ENCODE assay signal across 8 cellular contexts in genomic region chr19:3556978-3557460, GRCh38. TPM values are rescaled to one million over a fixed set of nuclear protein-coding genes. Genes with fewer than 3 reads are reported as not detected.
DNase-seq lines count a peak whose midpoint lies in the region; ATAC-seq and TF ChIP-seq lines count a peak whose summit lies in the region.

No MANE protein-coding gene starts in this region.

- H3K4me2 ChIP-seq in hepatocyte (peak overlapping the region; percentile 97), smooth muscle cell (peak overlapping the region; percentile 92)

- DNase-seq in Peyer's patch: peak; percentile 52 to 75 (median 74)
- peak in 3 of 4 experiments; percentile 29 to 51 (median 35) for DNase-seq in activated naive CD4-positive, alpha-beta T cell (lab: John Stamatoyannopoulos, UW)
- DNase-seq in hepatocyte (ENCODE audit: low spot score): peak; percentile 80
- DNase-seq in smooth muscle cell (lab: John Stamatoyannopoulos, UW; ENCODE audit: unreplicated experiment): peak; percentile 9
- DNase-seq in GOT3 (lab: John Stamatoyannopoulos, UW): no peak
- no peak for DNase-seq in pons (ENCODE audit: low spot score)

- H3K4me1 ChIP-seq in Peyer's patch (peaks cover 4 to 50% (median 25%) of the 10 kb centered on the region in 4 donors), hepatocyte (ENCODE audit: insufficient read depth) (peaks cover 19% of the 10 kb centered on the region), smooth muscle cell (ENCODE audit: low read depth) (no peaks in the 10 kb centered on the region)

- H4K20me1 ChIP-seq in hepatocyte (ENCODE audit: insufficient read depth, poor library complexity, severe bottlenecking) (peaks cover 5% of the 10 kb centered on the region), smooth muscle cell (ENCODE audit: low read depth) (peaks cover 28% of the 10 kb centered on the region)

- 2% methylated on average over 30 of the region's 60 CpGs for WGBS in hepatocyte (ENCODE audit: low lambda C conversion rate, missing lambda C conversion rate)
- WGBS in smooth muscle cell (ENCODE audit: low lambda C conversion rate): 0% methylated on average over 31 of the region's 60 CpGs

- no peaks in the 10 kb centered on the region for H3F3A ChIP-seq in smooth muscle cell (ENCODE audit: low read depth)

- H3K27ac ChIP-seq in Peyer's patch (peak overlapping the region; percentile 79 to 90 (median 85)), hepatocyte (no peak overlapping the region), smooth muscle cell (ENCODE audit: low read depth) (no peak overlapping the region)

- ATAC-seq in HG02642 (IDR thresholded peaks at IDR 0.05; ENCODE audit: poor library complexity, unreplicated experiment): peak; percentile 36

- TF ChIP-seq CTCF in GM12875 (IDR thresholded peaks at IDR 0.05; ENCODE audit: borderline replicate concordance, insufficient read depth, low read depth, low read length) (0 out of 2 replicates have a peak, but pooled peaks have one; percentile 8), Peyer's patch (IDR thresholded peaks at IDR 0.05) (peak in 4 of 6 experiments; percentile 29 to 46 (median 36)), hepatocyte (IDR thresholded peaks at IDR 0.05; ENCODE audit: poor library complexity) (no peak), smooth muscle cell (IDR thresholded peaks at IDR 0.05; ENCODE audit: borderline replicate concordance, insufficient read depth, poor library complexity, severe bottlenecking) (no peak)

- no peaks in the 10 kb centered on the region for H3K9me3 ChIP-seq in Peyer's patch
- no peaks in the 10 kb centered on the region for H3K9me3 ChIP-seq in hepatocyte (ENCODE audit: low read depth)
- no peaks in the 10 kb centered on the region for H3K9me3 ChIP-seq in smooth muscle cell (replicated peaks; ENCODE audit: low read depth)

- H3K9ac ChIP-seq in smooth muscle cell (ENCODE audit: low read depth): peak overlapping the region; percentile 84

- no peaks in the 10 kb centered on the region for H3K36me3 ChIP-seq in Peyer's patch
- no peaks in the 10 kb centered on the region for H3K36me3 ChIP-seq in hepatocyte (replicated peaks; ENCODE audit: insufficient read depth, low read depth)
- no peaks in the 10 kb centered on the region for H3K36me3 ChIP-seq in smooth muscle cell (ENCODE audit: low read depth)

- H3K79me2 ChIP-seq in hepatocyte: peaks cover 14% of the 10 kb centered on the region
- H3K79me2 ChIP-seq in smooth muscle cell (ENCODE audit: low read depth): peaks cover 35% of the 10 kb centered on the region

- H3K4me3 ChIP-seq in GM12875 (ENCODE audit: low read depth, low read length) (peak overlapping the region; percentile 91), Peyer's patch (peak overlapping the region; percentile 87 to 100 (median 96)), hepatocyte (peak overlapping the region; percentile 88), smooth muscle cell (peak overlapping the region; percentile 76)

- H3K9me2 ChIP-seq in hepatocyte (replicated peaks; ENCODE audit: insufficient read depth): no peaks in the 10 kb centered on the region

- H3K27me3 ChIP-seq in Peyer's patch: no peaks in the 10 kb centered on the region
- no peaks in the 10 kb centered on the region for H3K27me3 ChIP-seq in hepatocyte
- no peaks in the 10 kb centered on the region for H3K27me3 ChIP-seq in smooth muscle cell (ENCODE audit: low read depth)

- TF ChIP-seq POLR2A in Peyer's patch (IDR thresholded peaks at IDR 0.05): no peak

- H2AFZ ChIP-seq in hepatocyte (peak overlapping the region; percentile 8), smooth muscle cell (ENCODE audit: low read depth) (no peak overlapping the region)

RNA-seq across cellular contexts. Expression of gene MFSD12, which starts 0.4 kb away (rescaled TPM):
- 100 to 1,000 TPM in 2 of 4 donors, 10 to 100 TPM in 2; 76.5 to 146 (median 104) TPM for total RNA-seq in Peyer's patch
- 39.3 and 44.7 TPM in 2 replicates for total RNA-seq in hepatocyte
- polyA plus RNA-seq in hepatocyte: 57.7 and 63.5 TPM in 2 replicates
- total RNA-seq in smooth muscle cell: 26.8 and 56.0 TPM in 2 replicates
- 73.8 and 93.9 TPM in 2 replicates for polyA plus RNA-seq in smooth muscle cell

RNA-seq across cellular contexts. Expression of gene HMG20B, which starts 15.7 kb away (rescaled TPM):
- total RNA-seq in Peyer's patch (100 to 1,000 TPM in 2 of 4 donors, 10 to 100 TPM in 2; 70.4 to 236 (median 117) TPM), hepatocyte (61.4 and 62.6 TPM in 2 replicates), smooth muscle cell (86.3 and 109 TPM in 2 replicates)
- polyA plus RNA-seq in hepatocyte (82.3 and 105 TPM in 2 replicates), smooth muscle cell (120 and 128 TPM in 2 replicates)

RNA-seq across cellular contexts. Expression of gene TEKTIP1, which starts 18.0 kb away (rescaled TPM):
- total RNA-seq in Peyer's patch (10 to 100 TPM in 1 of 4 donors, 1 to 10 TPM in 2, not detected in 1; 1.8 to 11.1 (median 2.4) TPM), hepatocyte (not detected in 2 replicates), smooth muscle cell (not detected in 2 replicates)
- polyA plus RNA-seq in hepatocyte (1.4 and 1.5 TPM in 2 replicates), smooth muscle cell (0.62 and 1.8 TPM in 2 replicates)

RNA-seq across cellular contexts. Expression of gene GIPC3, which starts 28.3 kb away (rescaled TPM):
- total RNA-seq in Peyer's patch (1 to 10 TPM in 2 of 4 donors, under 1 TPM in 2; 0.13 to 5.8 (median 0.70) TPM), hepatocyte (0.04 TPM in 1 of 2 replicates, not detected in the other), smooth muscle cell (0.13 and 0.27 TPM in 2 replicates)
- polyA plus RNA-seq in hepatocyte (0.19 and 0.28 TPM in 2 replicates), smooth muscle cell (0.86 and 0.96 TPM in 2 replicates)

RNA-seq across cellular contexts. Expression of gene TBXA2R, which starts 49.7 kb away (rescaled TPM):
- total RNA-seq in Peyer's patch: 1 to 10 TPM in 2 of 4 donors, under 1 TPM in 1, not detected in 1; 0.80 to 5.0 (median 1.6) TPM
- 0.12 and 0.70 TPM in 2 replicates for total RNA-seq in hepatocyte
- 1.2 and 2.0 TPM in 2 replicates for polyA plus RNA-seq in hepatocyte
- 1.1 and 1.7 TPM in 2 replicates for total RNA-seq in smooth muscle cell
- 9.3 and 9.4 TPM in 2 replicates for polyA plus RNA-seq in smooth muscle cell

Comparison
In these comparisons a context has a peak if more than half of its experiments do, and no peak if none do; other contexts are left out.
1. CTCF ChIP-seq: peak in GM12875 (single experiment) and Peyer's patch (4 of 6); none in hepatocyte (single experiment) and smooth muscle cell (single experiment).
2. DNase-seq: peak in Peyer's patch (3 of 3), activated naive CD4-positive, alpha-beta T cell (3 of 4), hepatocyte (single experiment) and smooth muscle cell (single experiment); none in GOT3 (single experiment) and pons (single experiment).
3. H3K27ac ChIP-seq: peak in Peyer's patch (4 of 4); none in hepatocyte (single experiment) and smooth muscle cell (single experiment).
4. Peak in every context shown above with its lines, with median percentiles within 50 percentile points of each other: H3K4me3 ChIP-seq.